In genomic region chr11:13963949-13964770, GRCh38 we compare ENCODE assay signal across 8 cellular contexts. TPM values are rescaled to one million over a fixed set of nuclear protein-coding genes. Genes with fewer than 3 reads are reported as not detected.
A peak's percentile ranks its signal among the peaks of the same experiment; 100 is the strongest.
DNase-seq lines count a peak whose midpoint lies in the region; ATAC-seq and TF ChIP-seq lines count a peak whose summit lies in the region.

No MANE protein-coding gene starts in this region.

- no peaks in the 10 kb centered on the region for H3F3A ChIP-seq in GM23248 (ENCODE audit: insufficient read depth)

- no peaks in the 10 kb centered on the region for H3K4me1 ChIP-seq in GM23248 (ENCODE audit: insufficient read depth)
- H3K4me1 ChIP-seq in heart right ventricle = peaks cover 0 to 32% (median 15%) of the 10 kb centered on the region in 9 donors

- 2 to 4% methylated on average over 62 of the region's 62 CpGs for WGBS in GM23248 (ENCODE audit: low coverage in 1 of 2, low lambda C conversion rate in 2 of 2, missing lambda C conversion rate in 2 of 2), 2 experiments
- WGBS in heart right ventricle, 2 donors = 3 to 5% methylated on average over 62 of the region's 62 CpGs

- in situ Hi-C loops in GM23248 (cut with MboI) = loop anchor here (5.0 to 10.0 kb wide), 2 partner anchors 181 to 283 kb away; no protein-coding TSS in a partner anchor

- intact Hi-C loops in heart right ventricle (cut with DNase I) = loop anchor here in 1 of 10 donors (2.0 kb wide), 1 partner anchor 187 kb away; no protein-coding TSS in a partner anchor

- TF ChIP-seq CTCF in heart right ventricle (IDR thresholded peaks at IDR 0.05) (peak in 1 of 9 donors; percentile 21), retinal pigment epithelial cell (conservative IDR thresholded peaks at IDR 0.05; ENCODE audit: low read depth, low read length) (no peak)

- no peaks in the 10 kb centered on the region for H3K9me3 ChIP-seq in GM23248 (ENCODE audit: low read depth)
- no peaks in the 10 kb centered on the region for H3K9me3 ChIP-seq in heart right ventricle

- DNase-seq in GM23248 (peak; percentile 42), heart right ventricle (peak; percentile 8 to 41), retinal pigment epithelial cell (ENCODE audit: low read depth) (no peak), AG08395 (ENCODE audit: low spot score) (no peak), pons (ENCODE audit: low spot score) (no peak), NCI-H187 treated with DMSO at 0.1 percent for 48 hours (lab: John Stamatoyannopoulos, UW) (no peak)
- DNase-seq in activated CD4-positive, alpha-beta T cell treated with anti-CD3 and anti-CD28 coated beads, Interleukin-2, amount 50 U/mL, for 48 hours = peak; percentile 14 to 28

- no peaks in the 10 kb centered on the region for H4K20me1 ChIP-seq in GM23248 (ENCODE audit: insufficient read depth)

- no peak overlapping the region for H3K9ac ChIP-seq in GM23248

- H3K27me3 ChIP-seq in GM23248 (replicated peaks; ENCODE audit: insufficient read depth) (peaks cover 69% of the 10 kb centered on the region), heart right ventricle (peaks cover 20 to 99% (median 80%) of the 10 kb centered on the region in 7 donors)

- peak overlapping the region; percentile 61 for H3K4me2 ChIP-seq in GM23248 (ENCODE audit: unreplicated experiment)

- no peaks in the 10 kb centered on the region for H3K9me2 ChIP-seq in GM23248 (ENCODE audit: insufficient read depth)

- H2AFZ ChIP-seq in GM23248 = peak overlapping the region; percentile 54; the same call in 1 of the 2 replicates

- H3K79me2 ChIP-seq in GM23248 (ENCODE audit: insufficient read depth) = no peaks in the 10 kb centered on the region

- peak overlapping the region; percentile 52 for H3K4me3 ChIP-seq in GM23248
- peak overlapping the region; percentile 4 to 56 (median 48) for H3K4me3 ChIP-seq in heart right ventricle
- H3K4me3 ChIP-seq in retinal pigment epithelial cell (ENCODE audit: low read length) = peak overlapping the region; percentile 10

- H3K36me3 ChIP-seq in GM23248 (ENCODE audit: low read depth) (no peaks in the 10 kb centered on the region), heart right ventricle (no peaks in the 10 kb centered on the region)

- H3K27ac ChIP-seq in GM23248 (no peak overlapping the region), heart right ventricle (peak overlapping the region in 5 of 10 donors; percentile 31 to 75 (median 52))

- ATAC-seq in heart right ventricle = peak; percentile 25 to 70 (median 64)
- no peak for ATAC-seq in HG03469 (IDR thresholded peaks at IDR 0.05; ENCODE audit: unreplicated experiment)

RNA-seq across cellular contexts. Expression of gene SPON1, which starts 1.6 kb away (rescaled TPM):
- total RNA-seq in GM23248 (2014; rRNA removed; shearing (Covaris generic)) = 2.4 and 3.7 TPM in 2 replicates
- polyA plus RNA-seq in GM23248 (2016; fragmentation: Nextera tagmentation; extraction: Ambion mirVana) (3.8 and 5.4 TPM in 2 replicates), heart right ventricle (1 to 10 TPM; 2.9 to 8.6 TPM)
- 10 to 100 TPM in 1 of 10 donors, 1 to 10 TPM in 9; 3.2 to 14.7 (median 5.6) TPM for total RNA-seq in heart right ventricle

Comparison
In these comparisons a context has a peak if more than half of its experiments do, and no peak if none do; other contexts are left out.
1. DNase-seq: peak in GM23248 (single experiment), activated CD4-positive, alpha-beta T cell treated with anti-CD3 and anti-CD28 coated beads, Interleukin-2, amount 50 U/mL, for 48 hours (2 of 2) and heart right ventricle (2 of 2); none in retinal pigment epithelial cell (single experiment), AG08395 (single experiment), pons (single experiment) and NCI-H187 treated with DMSO at 0.1 percent for 48 hours (single experiment).
2. Peak in every context shown above with its lines, with median percentiles within 50 percentile points of each other: H3K4me3 ChIP-seq.